17 cellular contexts compared by ENCODE assay signal in the genomic region with DNA sequence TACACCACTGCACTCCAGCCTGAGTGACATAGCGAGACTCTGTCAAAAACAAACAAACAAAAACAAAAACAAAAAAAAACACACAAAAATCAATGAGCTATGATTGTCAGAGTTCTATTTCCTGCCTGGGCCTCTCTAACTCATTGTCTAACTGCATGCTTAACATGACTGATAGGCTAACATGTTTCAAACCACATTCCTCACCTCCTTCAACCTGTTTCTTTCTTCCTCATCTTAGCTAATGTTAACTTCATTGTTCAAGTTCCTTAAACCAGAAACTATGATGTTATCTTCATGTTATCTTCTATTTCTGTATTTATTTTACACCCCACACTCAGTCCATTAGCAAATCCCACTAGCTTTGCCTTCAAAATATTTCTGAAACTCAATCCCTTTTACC.
"Had no signal": no experiment of that assay in that cellular context is flagged by ENCODE, and none has a peak within 500 bp of the region (broad histone marks: within the 10 kb centered on the region; RNA-seq: fewer than 3 reads in every experiment).

No MANE protein-coding gene starts in this region.

- DNase-seq: effector memory CD8-positive, alpha-beta T cell; erythroblast; foreskin keratinocyte; immature natural killer cell; left colon; left ventricle myocardium superior; mesenchymal stem cell; naive B cell; psoas muscle; small intestine; stimulated activated CD4-positive, alpha-beta T cell treated with anti-CD3 and anti-CD28 coated beads, Interleukin-12 subunit alpha, Interleukin-12 subunit beta, amount 100 ng/mL, for 4 hours; stimulated activated naive CD4-positive, alpha-beta T cell; stomach; substantia nigra; transverse colon had no signal

- ATAC-seq: effector memory CD8-positive, alpha-beta T cell; foreskin keratinocyte; left colon; left ventricle myocardium superior; psoas muscle had no signal

- FAIRE-seq: colon, keratinocyte, small intestine had no signal
